Comparison of ENCODE assay signal across 20 cellular contexts in the genomic region with DNA sequence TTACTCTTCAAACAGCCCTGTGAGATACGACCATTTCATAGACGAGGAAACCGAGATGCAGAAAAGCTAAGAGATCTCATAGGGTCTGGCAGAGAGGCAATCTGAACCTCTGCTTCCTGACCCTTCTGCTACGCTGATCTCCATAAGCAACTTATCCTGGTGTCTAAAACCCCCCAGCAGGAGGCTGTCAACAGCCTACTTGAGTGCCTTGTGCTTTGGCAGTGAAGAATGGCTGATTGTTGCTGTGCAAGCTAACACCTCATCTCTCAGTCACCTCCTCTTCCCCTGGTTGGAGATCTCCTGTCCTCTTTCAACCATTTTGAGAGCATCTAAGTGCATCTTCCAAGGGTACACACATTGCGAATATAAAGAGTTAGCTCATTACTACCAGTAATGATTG.
DNase-seq lines count a peak whose midpoint lies in the region; ATAC-seq and TF ChIP-seq lines count a peak whose summit lies in the region.
"Had no signal": no experiment of that assay in that cellular context is flagged by ENCODE, and none has a peak within 500 bp of the region (broad histone marks: within the 10 kb centered on the region; RNA-seq: fewer than 3 reads in every experiment).

No MANE protein-coding gene starts in this region.

- WGBS in psoas muscle, 3 donors = 90 to 93% (median 90%) methylated on average over 5 of the region's 5 CpGs

- POLR2A ChIA-PET in naive thymus-derived CD4-positive, alpha-beta T cell (lab: Charles Lee) = interaction anchor here (0.6 to 4.1 kb wide), 14 partner anchors 11 to 811 kb away, joined by 3 to 33 read pairs (median 4); no protein-coding TSS in a partner anchor

- DNase-seq in NCI-H446 treated with DMSO at 0.1 percent for 48 hours (lab: John Stamatoyannopoulos, UW) = peak; percentile 2
- DNase-seq in NCI-H446 (lab: John Stamatoyannopoulos, UW) = no peak
- peak; percentile 40 for DNase-seq in ELF-1 (ENCODE audit: low read depth, low spot score)
- peak; percentile 15 for DNase-seq in SK-MEL-5 (ENCODE audit: low read depth, low spot score)
- no peak for DNase-seq in naive thymus-derived CD4-positive, alpha-beta T cell
- DNase-seq in mucosa of descending colon = no peak
- DNase-seq in psoas muscle = no peak
- no peak for DNase-seq in mucosa of gallbladder (ENCODE audit: low spot score)
- DNase-seq: ACHN; activated effector memory CD4-positive, alpha-beta T cell treated with Interleukin-2 at 50 U/mL for 16 hours; EL; hippocampal formation; Kasumi-1; kidney glomerular epithelial cell; NCI-H1436 treated with DMSO at 0.1 percent for 48 hours; occipital lobe; right lobe of liver; uterus had no signal

- no peaks in the 10 kb centered on the region for H3K27me3 ChIP-seq in naive thymus-derived CD4-positive, alpha-beta T cell (ENCODE audit: control insufficient read depth in 2 of 2, insufficient read depth in 2 of 2, low read length in 2 of 2)
- no peaks in the 10 kb centered on the region for H3K27me3 ChIP-seq in psoas muscle (ENCODE audit: insufficient read depth in 3 of 3, low read length in 2 of 3)
- H3K27me3 ChIP-seq: ascending aorta, right lobe of liver, uterus had no signal

- H3K36me3 ChIP-seq in naive thymus-derived CD4-positive, alpha-beta T cell (ENCODE audit: control insufficient read depth in 2 of 3, insufficient read depth in 3 of 3, low read length in 3 of 3) = peaks cover 0 to 13% (median 0%) of the 10 kb centered on the region in 3 experiments
- H3K36me3 ChIP-seq in mucosa of descending colon (ENCODE audit: low read depth) (no peaks in the 10 kb centered on the region), psoas muscle (ENCODE audit: insufficient read depth in 1 of 2, low read depth in 1 of 2) (no peaks in the 10 kb centered on the region)
- H3K36me3 ChIP-seq: ascending aorta, right lobe of liver, uterus had no signal

- no peaks in the 10 kb centered on the region for H3K9me3 Mint-ChIP-seq in naive thymus-derived CD4-positive, alpha-beta T cell
- H3K9me3 Mint-ChIP-seq: mesothelial cell of epicardium had no signal

- peak overlapping the region; percentile 85 to 99 (median 95) for H3K27ac Mint-ChIP-seq in naive thymus-derived CD4-positive, alpha-beta T cell
- H3K27ac Mint-ChIP-seq: mesothelial cell of epicardium had no signal

- H3K9me3 ChIP-seq in naive thymus-derived CD4-positive, alpha-beta T cell (ENCODE audit: control insufficient read depth in 2 of 3, low read length in 3 of 3) = no peaks in the 10 kb centered on the region
- H3K9me3 ChIP-seq in mucosa of descending colon (no peaks in the 10 kb centered on the region), psoas muscle (no peaks in the 10 kb centered on the region)
- H3K9me3 ChIP-seq: ascending aorta, right lobe of liver, uterus had no signal

- CTCF ChIA-PET in naive thymus-derived CD4-positive, alpha-beta T cell (lab: Charles Lee) = interaction anchor here (0.6 to 4.1 kb wide), 4 partner anchors 27 to 150 kb away, joined by 3 to 31 read pairs (median 12); no protein-coding TSS in a partner anchor

- ATAC-seq in naive thymus-derived CD4-positive, alpha-beta T cell = no peak
- ATAC-seq in mucosa of descending colon (no peak), psoas muscle (no peak)
- ATAC-seq: right lobe of liver had no signal

- peaks cover 41 to 61% of the 10 kb centered on the region in 2 donors for H3K4me1 ChIP-seq in naive thymus-derived CD4-positive, alpha-beta T cell (ENCODE audit: control insufficient read depth in 2 of 2, insufficient read depth in 2 of 2, low read length in 2 of 2)
- H3K4me1 ChIP-seq in mucosa of descending colon (ENCODE audit: low read depth) (peaks cover 6% of the 10 kb centered on the region), psoas muscle (no peaks in the 10 kb centered on the region)
- H3K4me1 ChIP-seq: ascending aorta, right lobe of liver, uterus had no signal

- peak overlapping the region in 9 of 10 donors; percentile 27 to 69 (median 65) for H3K4me3 Mint-ChIP-seq in naive thymus-derived CD4-positive, alpha-beta T cell
- H3K4me3 Mint-ChIP-seq: mesothelial cell of epicardium had no signal

- H3K36me3 Mint-ChIP-seq in naive thymus-derived CD4-positive, alpha-beta T cell = peaks cover 0 to 41% (median 0%) of the 10 kb centered on the region in 5 donors
- H3K36me3 Mint-ChIP-seq: mesothelial cell of epicardium had no signal

- H3K4me1 Mint-ChIP-seq in naive thymus-derived CD4-positive, alpha-beta T cell = peaks cover 35 to 95% (median 83%) of the 10 kb centered on the region in 7 donors

- in situ Hi-C loops in SK-MEL-5 (cut with HindIII; ENCODE audit: low pct_unique_long_range_greater_than_20kb, low sequenced_read_pairs) = no loop called here

- no peak overlapping the region for H3K4me3 ChIP-seq in naive thymus-derived CD4-positive, alpha-beta T cell (ENCODE audit: low read length)
- H3K4me3 ChIP-seq in mucosa of descending colon (no peak overlapping the region), psoas muscle (no peak overlapping the region)
- H3K4me3 ChIP-seq: ascending aorta, right lobe of liver, uterus had no signal

- H3K27ac ChIP-seq in naive thymus-derived CD4-positive, alpha-beta T cell (ENCODE audit: low read depth, low read length) = peak overlapping the region; percentile 67
- H3K27ac ChIP-seq in psoas muscle = no peak overlapping the region
- H3K27ac ChIP-seq: ascending aorta, right lobe of liver, uterus had no signal

- TF ChIP-seq CTCF in mucosa of descending colon (IDR thresholded peaks at IDR 0.05) = no peak
- no peak for TF ChIP-seq CTCF in psoas muscle (IDR thresholded peaks at IDR 0.05)

- intact Hi-C loops in naive thymus-derived CD4-positive, alpha-beta T cell (cut with micrococcal nuclease) = loop anchor here in 1 of 2 donors (2.0 to 10.0 kb wide), 4 partner anchors 13 to 807 kb away; a partner anchor contains a TSS
- intact Hi-C loops in mucosa of descending colon (cut with DNase I, micrococcal nuclease) (no loop called here), psoas muscle (cut with DNase I) (no loop called here)

- H3K27me3 Mint-ChIP-seq in naive thymus-derived CD4-positive, alpha-beta T cell = no peaks in the 10 kb centered on the region

Comparison
In these comparisons a context has a peak if more than half of its experiments do, and no peak if none do; other contexts are left out.
1. DNase-seq: peak in NCI-H446 treated with DMSO at 0.1 percent for 48 hours (single experiment), ELF-1 (single experiment) and SK-MEL-5 (single experiment); none in NCI-H446 (0 of 2), naive thymus-derived CD4-positive, alpha-beta T cell (0 of 9), mucosa of descending colon (0 of 3), psoas muscle (0 of 2) and mucosa of gallbladder (single experiment).